ENCODE assay signal across 1 cellular context in the genomic region with DNA sequence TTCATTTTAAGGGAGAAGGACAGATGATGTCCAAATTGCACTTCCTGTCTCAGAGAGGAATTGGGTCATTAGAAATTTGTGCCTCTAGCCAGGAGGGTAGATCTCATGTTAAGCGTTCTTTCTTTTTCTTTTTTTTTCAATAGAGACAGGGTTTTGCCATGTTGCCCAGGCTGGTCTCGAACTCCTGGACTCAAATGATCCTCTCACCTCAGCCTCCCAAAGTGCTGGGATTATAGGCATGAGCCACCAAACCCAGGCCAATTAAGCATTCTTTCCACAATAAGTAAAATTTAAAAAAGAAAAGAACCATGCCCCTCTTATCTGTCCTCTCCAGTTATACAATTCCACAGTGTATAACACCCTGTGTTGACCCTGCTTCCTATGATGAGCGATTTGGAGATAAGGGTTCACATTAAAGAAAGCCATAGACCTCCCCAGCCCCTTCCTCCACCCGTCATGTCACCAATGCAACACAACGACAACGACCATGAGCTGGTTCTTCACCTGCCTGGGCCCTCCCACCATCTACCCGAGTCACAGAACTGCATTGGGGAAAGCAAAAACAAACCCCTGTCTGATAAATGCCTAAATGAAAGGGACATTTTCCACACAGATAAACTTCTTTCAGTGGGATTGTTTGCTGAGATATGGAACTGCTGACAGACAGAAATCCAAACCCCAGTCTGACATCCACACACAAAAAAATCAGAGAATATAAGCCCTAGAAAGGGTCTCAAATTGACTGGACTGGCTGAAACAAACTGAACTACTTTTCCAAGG.
TF ChIP-seq lines count a peak whose summit lies in the region.

No MANE protein-coding gene starts in this region.

TF ChIP-seq in HCT116, 20 proteins besides CTCF, POLR2A, EP300 and RAD21 (continued from another document):
- TF ChIP-seq, protein P1, sequence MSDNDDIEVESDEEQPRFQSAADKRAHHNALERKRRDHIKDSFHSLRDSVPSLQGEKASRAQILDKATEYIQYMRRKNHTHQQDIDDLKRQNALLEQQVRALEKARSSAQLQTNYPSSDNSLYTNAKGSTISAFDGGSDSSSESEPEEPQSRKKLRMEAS (IDR thresholded peaks at IDR 0.05) = no peak
- TF ChIP-seq EGR1 (IDR thresholded peaks at IDR 0.05; ENCODE audit: low read depth) (no peak), SP1 (IDR thresholded peaks at IDR 0.05; ENCODE audit: low read depth) (no peak), EZH2phosphoT487 (IDR thresholded peaks at IDR 0.05; ENCODE audit: borderline replicate concordance) (no peak), ZBTB33 (IDR thresholded peaks at IDR 0.05; ENCODE audit: extremely low read depth, insufficient replicate concordance, low read length) (no peak), JUND (IDR thresholded peaks at IDR 0.05) (no peak), SRF (IDR thresholded peaks at IDR 0.05; ENCODE audit: low read depth) (no peak), ELF1 (IDR thresholded peaks at IDR 0.05; ENCODE audit: borderline replicate concordance, low read depth) (no peak), SIN3A (IDR thresholded peaks at IDR 0.05; ENCODE audit: low read depth) (no peak), ATF3 (IDR thresholded peaks at IDR 0.05) (no peak), YY1 (IDR thresholded peaks at IDR 0.05; ENCODE audit: extremely low read depth, insufficient replicate concordance, low read depth, low read length) (no peak), CEBPB (IDR thresholded peaks at IDR 0.05; ENCODE audit: low read depth) (no peak)
